ENCODE assay signal across 8 cellular contexts in genomic region chr14:35046751-35047536, GRCh38. TPM values are rescaled to one million over a fixed set of nuclear protein-coding genes. Genes with fewer than 3 reads are reported as not detected.
A peak's percentile ranks its signal among the peaks of the same experiment; 100 is the strongest.
DNase-seq lines count a peak whose midpoint lies in the region; ATAC-seq lines count a peak whose summit lies in the region.

No MANE protein-coding gene starts in this region.

- peak overlapping the region; percentile 97 for H3K27ac Mint-ChIP-seq in activated CD4-positive, alpha-beta T cell treated with anti-CD3 and anti-CD28 coated beads, Interleukin-2, amount 10 ng/mL, durations not matched to agents 7 days and 5 days
- peak overlapping the region; percentile 97 to 99 for H3K27ac Mint-ChIP-seq in natural killer cell treated with Interleukin-12 subunit alpha and Interleukin-12 subunit beta and Interleukin-15 and Interleukin-18, amount 100 ng/mL, for 72 hours

- H3K27ac ChIP-seq in KOPT-K1 (ENCODE audit: low read depth, low read length, poor library complexity, severe bottlenecking): peak overlapping the region; percentile 73

- peak; percentile 59 for ATAC-seq in esophagus mucosa
- ATAC-seq in natural killer cell treated with Interleukin-12 subunit alpha and Interleukin-12 subunit beta and Interleukin-15 and Interleukin-18, amount 100 ng/mL, for 72 hours: peak; percentile 11 to 28

- H3K4me3 ChIP-seq in H7 (ENCODE audit: insufficient read depth, low read depth, low read length): peak overlapping the region; percentile 91

- peak overlapping the region; percentile 84 for H3K4me3 Mint-ChIP-seq in activated CD4-positive, alpha-beta T cell treated with anti-CD3 and anti-CD28 coated beads, Interleukin-2, amount 10 ng/mL, durations not matched to agents 7 days and 5 days
- H3K4me3 Mint-ChIP-seq in natural killer cell treated with Interleukin-12 subunit alpha and Interleukin-12 subunit beta and Interleukin-15 and Interleukin-18, amount 100 ng/mL, for 72 hours: peak overlapping the region; percentile 100

- CTCF ChIA-PET in activated CD4-positive, alpha-beta T cell treated with anti-CD3 and anti-CD28 coated beads, Interleukin-2, amount 10 ng/mL, durations not matched to agents 7 days and 5 days (lab: Charles Lee): interaction anchor here (0.9 to 2.4 kb wide), 9 partner anchors 12 to 357 kb away, joined by 3 to 8 read pairs (median 3); partner anchors contain the start of genes NFKBIA and SRP54

- no peak for DNase-seq in activated CD4-positive, alpha-beta T cell treated with anti-CD3 and anti-CD28 coated beads, Interleukin-2, amount 10 ng/mL, durations not matched to agents 7 days and 5 days
- DNase-seq in activated CD4-positive, alpha-beta T cell treated with anti-CD3 and anti-CD28 coated beads for 1 hour: no peak
- DNase-seq in H7: no peak
- peak; percentile 77 for DNase-seq in UCSD-AML1 (lab: John Stamatoyannopoulos, UW; ENCODE audit: unreplicated experiment)
- DNase-seq in natural killer cell treated with Interleukin-12 subunit alpha and Interleukin-12 subunit beta and Interleukin-15 and Interleukin-18, amount 100 ng/mL, for 72 hours (ENCODE audit: low spot score): no peak
- no peak for DNase-seq in MV-4-11 (lab: John Stamatoyannopoulos, UW)

- H3K9me3 ChIP-seq in KOPT-K1 (ENCODE audit: insufficient read depth, low read length, poor library complexity, severe bottlenecking): no peaks in the 10 kb centered on the region

- H3K4me1 Mint-ChIP-seq in activated CD4-positive, alpha-beta T cell treated with anti-CD3 and anti-CD28 coated beads, Interleukin-2, amount 10 ng/mL, durations not matched to agents 7 days and 5 days: peaks cover 34% of the 10 kb centered on the region
- peaks cover 22 to 29% of the 10 kb centered on the region in 2 donors for H3K4me1 Mint-ChIP-seq in natural killer cell treated with Interleukin-12 subunit alpha and Interleukin-12 subunit beta and Interleukin-15 and Interleukin-18, amount 100 ng/mL, for 72 hours (ENCODE audit: low read depth in 2 of 2)

- H3K36me3 Mint-ChIP-seq in activated CD4-positive, alpha-beta T cell treated with anti-CD3 and anti-CD28 coated beads, Interleukin-2, amount 10 ng/mL, durations not matched to agents 7 days and 5 days (ENCODE audit: low read depth): peaks cover 21% of the 10 kb centered on the region
- H3K36me3 Mint-ChIP-seq in natural killer cell treated with Interleukin-12 subunit alpha and Interleukin-12 subunit beta and Interleukin-15 and Interleukin-18, amount 100 ng/mL, for 72 hours: no peaks in the 10 kb centered on the region

- POLR2A ChIA-PET in activated CD4-positive, alpha-beta T cell treated with anti-CD3 and anti-CD28 coated beads, Interleukin-2, amount 10 ng/mL, durations not matched to agents 7 days and 5 days (lab: Charles Lee): interaction anchor here (0.7 to 1.2 kb wide), 3 partner anchors 172 to 369 kb away, joined by 3 read pairs; partner anchors contain the start of genes BAZ1A and PSMA6

- no peaks in the 10 kb centered on the region for H3K36me3 ChIP-seq in H7 (replicated peaks; ENCODE audit: control insufficient read depth, insufficient read depth, low read length)
- 0 out of 2 replicates have a peak, but pooled peaks cover 14% of the 10 kb centered on the region for H3K36me3 ChIP-seq in KOPT-K1 (ENCODE audit: insufficient read depth, low read length)

- no peaks in the 10 kb centered on the region for H3K27me3 ChIP-seq in H7 (ENCODE audit: control insufficient read depth, insufficient read depth, low read length)

- no peaks in the 10 kb centered on the region for H3K9me3 Mint-ChIP-seq in activated CD4-positive, alpha-beta T cell treated with anti-CD3 and anti-CD28 coated beads, Interleukin-2, amount 10 ng/mL, durations not matched to agents 7 days and 5 days
- no peaks in the 10 kb centered on the region for H3K9me3 Mint-ChIP-seq in natural killer cell treated with Interleukin-12 subunit alpha and Interleukin-12 subunit beta and Interleukin-15 and Interleukin-18, amount 100 ng/mL, for 72 hours

- H3K27me3 Mint-ChIP-seq in activated CD4-positive, alpha-beta T cell treated with anti-CD3 and anti-CD28 coated beads, Interleukin-2, amount 10 ng/mL, durations not matched to agents 7 days and 5 days: no peaks in the 10 kb centered on the region
- no peaks in the 10 kb centered on the region for H3K27me3 Mint-ChIP-seq in natural killer cell treated with Interleukin-12 subunit alpha and Interleukin-12 subunit beta and Interleukin-15 and Interleukin-18, amount 100 ng/mL, for 72 hours

RNA-seq across cellular contexts. Expression of gene FAM177A1, which starts 0.9 kb away (rescaled TPM):
- 10 to 100 TPM; 33.2 to 37.1 TPM for total RNA-seq in activated CD4-positive, alpha-beta T cell treated with anti-CD3 and anti-CD28 coated beads, Interleukin-2, amount 10 ng/mL, durations not matched to agents 7 days and 5 days
- 37.3 and 43.0 TPM in 2 replicates for total RNA-seq in H7 (2014; rRNA removed; shearing (Covaris generic))
- 51.0 TPM for total RNA-seq in esophagus mucosa
- 10 to 100 TPM; 50.0 to 52.0 TPM for total RNA-seq in natural killer cell treated with Interleukin-12 subunit alpha and Interleukin-12 subunit beta and Interleukin-15 and Interleukin-18, amount 100 ng/mL, for 72 hours
